Comparison of ENCODE assay signal across 8 cellular contexts in genomic region chr14:100064609-100065160, GRCh38. TPM values are rescaled to one million over a fixed set of nuclear protein-coding genes. Genes with fewer than 3 reads are reported as not detected.
DNase-seq lines count a peak whose midpoint lies in the region; ATAC-seq lines count a peak whose summit lies in the region.
"Not testable (repeated sequence)": the region's sequence is repeated elsewhere in the genome, so short reads cannot be mapped to it uniquely, and the experiment has no call there.

No MANE protein-coding gene starts in this region.

- H3K27ac ChIP-seq in CD4-positive, alpha-beta memory T cell (ENCODE audit: low read depth, low read length): peak overlapping the region; percentile 81

- peak overlapping the region; percentile 95 to 100 (median 100) for H3K27ac Mint-ChIP-seq in CD4-positive, alpha-beta memory T cell
- H3K27ac Mint-ChIP-seq in activated CD4-positive, alpha-beta memory T cell treated with anti-CD3 and anti-CD28 coated beads, Interleukin-2, amount 10 ng/mL, durations not matched to agents 7 days and 5 days: peak overlapping the region; percentile 97
- peak overlapping the region; percentile 98 for H3K27ac Mint-ChIP-seq in central memory CD8-positive, alpha-beta T cell (ENCODE audit: low read depth)
- H3K27ac Mint-ChIP-seq in memory B cell: peak overlapping the region; percentile 85
- peak overlapping the region; percentile 98 for H3K27ac Mint-ChIP-seq in stimulated activated naive CD8-positive, alpha-beta T cell treated with anti-CD3 and anti-CD28 coated beads, Interleukin-15, Interleukin-2, amounts not matched to agents 100 ng/mL and 50 ng/mL, for 24 hours

- H3K36me3 Mint-ChIP-seq in CD4-positive, alpha-beta memory T cell: peaks cover 21 to 42% of the 10 kb centered on the region in 2 donors
- peaks cover 38% of the 10 kb centered on the region for H3K36me3 Mint-ChIP-seq in activated CD4-positive, alpha-beta memory T cell treated with anti-CD3 and anti-CD28 coated beads, Interleukin-2, amount 10 ng/mL, durations not matched to agents 7 days and 5 days (ENCODE audit: low read depth)
- peaks cover 45% of the 10 kb centered on the region for H3K36me3 Mint-ChIP-seq in central memory CD8-positive, alpha-beta T cell (ENCODE audit: insufficient read depth)
- not testable (repeated sequence) for H3K36me3 Mint-ChIP-seq in memory B cell
- H3K36me3 Mint-ChIP-seq in stimulated activated naive CD8-positive, alpha-beta T cell treated with anti-CD3 and anti-CD28 coated beads, Interleukin-15, Interleukin-2, amounts not matched to agents 100 ng/mL and 50 ng/mL, for 24 hours (ENCODE audit: low read depth): peaks cover 24% of the 10 kb centered on the region

- peak overlapping the region; percentile 92 to 100 (median 97) for H3K4me3 Mint-ChIP-seq in CD4-positive, alpha-beta memory T cell
- peak overlapping the region; percentile 86 for H3K4me3 Mint-ChIP-seq in activated CD4-positive, alpha-beta memory T cell treated with anti-CD3 and anti-CD28 coated beads, Interleukin-2, amount 10 ng/mL, durations not matched to agents 7 days and 5 days
- H3K4me3 Mint-ChIP-seq in central memory CD8-positive, alpha-beta T cell: peak overlapping the region; percentile 83
- peak overlapping the region; percentile 87 for H3K4me3 Mint-ChIP-seq in memory B cell
- peak overlapping the region; percentile 84 for H3K4me3 Mint-ChIP-seq in stimulated activated naive CD8-positive, alpha-beta T cell treated with anti-CD3 and anti-CD28 coated beads, Interleukin-15, Interleukin-2, amounts not matched to agents 100 ng/mL and 50 ng/mL, for 24 hours

- POLR2A ChIA-PET in CD4-positive, alpha-beta memory T cell (lab: Charles Lee; ENCODE audit: partially characterized antibody): interaction anchor here (0.5 to 22.7 kb wide), 19 partner anchors 9 to 1756 kb away, joined by 3 to 1011 read pairs (median 7); partner anchors contain the start of gene YY1
- POLR2A ChIA-PET in activated CD4-positive, alpha-beta memory T cell treated with anti-CD3 and anti-CD28 coated beads, Interleukin-2, amount 10 ng/mL, durations not matched to agents 7 days and 5 days (lab: Charles Lee): interaction anchor here (0.9 to 58.4 kb wide), 11 partner anchors 4 to 310 kb away, joined by 3 to 1586 read pairs (median 9); partner anchors contain the start of gene EVL

- ATAC-seq in GM19351 (IDR thresholded peaks at IDR 0.05; ENCODE audit: unreplicated experiment) (peak; percentile 6), HG03103 (IDR thresholded peaks at IDR 0.05; ENCODE audit: low read depth, unreplicated experiment) (peak; percentile 5), memory B cell (ENCODE audit: low read depth) (peak; percentile 31)
- ATAC-seq in central memory CD8-positive, alpha-beta T cell (replicated peaks; ENCODE audit: extremely low read depth, poor library complexity, severe bottlenecking): not testable (repeated sequence)

- H3K9me3 Mint-ChIP-seq in CD4-positive, alpha-beta memory T cell; activated CD4-positive, alpha-beta memory T cell treated with anti-CD3 and anti-CD28 coated beads, Interleukin-2, amount 10 ng/mL, durations not matched to agents 7 days and 5 days; central memory CD8-positive, alpha-beta T cell; memory B cell; stimulated activated naive CD8-positive, alpha-beta T cell treated with anti-CD3 and anti-CD28 coated beads, Interleukin-15, Interleukin-2, amounts not matched to agents 100 ng/mL and 50 ng/mL, for 24 hours: not testable (repeated sequence)

- intact Hi-C loops in CD4-positive, alpha-beta memory T cell (cut with micrococcal nuclease): loop anchor here (1.0 to 5.0 kb wide), 5 partner anchors 7 to 582 kb away; partner anchors contain the start of genes CCNK, CYP46A1, SETD3 and WDR25

- H3K4me3 ChIP-seq in CD4-positive, alpha-beta memory T cell (ENCODE audit: low read length in 2 of 2): peak overlapping the region; percentile 73 to 100

- not testable (repeated sequence) for DNase-seq in CD4-positive, alpha-beta memory T cell; central memory CD8-positive, alpha-beta T cell (ENCODE audit: low spot score in 2 of 2); memory B cell (ENCODE audit: low spot score in 2 of 2)
- DNase-seq in NOMO-1 treated with DMSO at 0.1 percent for 48 hours (lab: John Stamatoyannopoulos, UW; ENCODE audit: unreplicated experiment): peak; percentile 61
- DNase-seq in activated CD4-positive, alpha-beta memory T cell treated with anti-CD3 and anti-CD28 coated beads, Interleukin-2, amount 10 ng/mL, durations not matched to agents 7 days and 5 days: peak; percentile 45

- H3K27me3 ChIP-seq in CD4-positive, alpha-beta memory T cell (ENCODE audit: insufficient read depth, low read length): not testable (repeated sequence)

- H3K27me3 Mint-ChIP-seq in CD4-positive, alpha-beta memory T cell; activated CD4-positive, alpha-beta memory T cell treated with anti-CD3 and anti-CD28 coated beads, Interleukin-2, amount 10 ng/mL, durations not matched to agents 7 days and 5 days; central memory CD8-positive, alpha-beta T cell; memory B cell; stimulated activated naive CD8-positive, alpha-beta T cell treated with anti-CD3 and anti-CD28 coated beads, Interleukin-15, Interleukin-2, amounts not matched to agents 100 ng/mL and 50 ng/mL, for 24 hours: not testable (repeated sequence)

- CTCF ChIA-PET in CD4-positive, alpha-beta memory T cell (lab: Charles Lee; ENCODE audit: partially characterized antibody): interaction anchor here (2.5 to 34.7 kb wide), 3 partner anchors 9 to 128 kb away, joined by 16 to 1350 read pairs (median 20); no protein-coding TSS in a partner anchor
- CTCF ChIA-PET in activated CD4-positive, alpha-beta memory T cell treated with anti-CD3 and anti-CD28 coated beads, Interleukin-2, amount 10 ng/mL, durations not matched to agents 7 days and 5 days (lab: Charles Lee): interaction anchor here (0.7 to 22.3 kb wide), 8 partner anchors 9 to 150 kb away, joined by 3 to 563 read pairs (median 9); no protein-coding TSS in a partner anchor

- not testable (repeated sequence) for H3K36me3 ChIP-seq in CD4-positive, alpha-beta memory T cell (ENCODE audit: insufficient read depth, low read length)

- H3K4me1 Mint-ChIP-seq in CD4-positive, alpha-beta memory T cell: peaks cover 40 to 97% (median 58%) of the 10 kb centered on the region in 4 donors
- peaks cover 54% of the 10 kb centered on the region for H3K4me1 Mint-ChIP-seq in activated CD4-positive, alpha-beta memory T cell treated with anti-CD3 and anti-CD28 coated beads, Interleukin-2, amount 10 ng/mL, durations not matched to agents 7 days and 5 days
- H3K4me1 Mint-ChIP-seq in central memory CD8-positive, alpha-beta T cell: peaks cover 66% of the 10 kb centered on the region
- H3K4me1 Mint-ChIP-seq in memory B cell: peaks cover 37% of the 10 kb centered on the region
- peaks cover 100% of the 10 kb centered on the region for H3K4me1 Mint-ChIP-seq in stimulated activated naive CD8-positive, alpha-beta T cell treated with anti-CD3 and anti-CD28 coated beads, Interleukin-15, Interleukin-2, amounts not matched to agents 100 ng/mL and 50 ng/mL, for 24 hours (ENCODE audit: low read depth)

- H3K4me1 ChIP-seq in CD4-positive, alpha-beta memory T cell (ENCODE audit: insufficient read depth, low read length): peaks cover 70% of the 10 kb centered on the region

- not testable (repeated sequence) for H3K9me3 ChIP-seq in CD4-positive, alpha-beta memory T cell (ENCODE audit: control insufficient read depth in 1 of 2, low read length in 2 of 2)

RNA-seq across cellular contexts. Expression of gene EVL, which starts 0.5 kb away (rescaled TPM):
- 1,000 to 10,000 TPM; 1,287 to 1,352 TPM for total RNA-seq in CD4-positive, alpha-beta memory T cell
- polyA plus RNA-seq in CD4-positive, alpha-beta memory T cell: 100 to 1,000 TPM in 1 of 2 donors, 10 to 100 TPM in 1; 81.8 to 147 TPM
- 100 to 1,000 TPM; 771 to 787 TPM for total RNA-seq in activated CD4-positive, alpha-beta memory T cell treated with anti-CD3 and anti-CD28 coated beads, Interleukin-2, amount 10 ng/mL, durations not matched to agents 7 days and 5 days
